ENCODE assay signal across 8 cellular contexts in the genomic region with DNA sequence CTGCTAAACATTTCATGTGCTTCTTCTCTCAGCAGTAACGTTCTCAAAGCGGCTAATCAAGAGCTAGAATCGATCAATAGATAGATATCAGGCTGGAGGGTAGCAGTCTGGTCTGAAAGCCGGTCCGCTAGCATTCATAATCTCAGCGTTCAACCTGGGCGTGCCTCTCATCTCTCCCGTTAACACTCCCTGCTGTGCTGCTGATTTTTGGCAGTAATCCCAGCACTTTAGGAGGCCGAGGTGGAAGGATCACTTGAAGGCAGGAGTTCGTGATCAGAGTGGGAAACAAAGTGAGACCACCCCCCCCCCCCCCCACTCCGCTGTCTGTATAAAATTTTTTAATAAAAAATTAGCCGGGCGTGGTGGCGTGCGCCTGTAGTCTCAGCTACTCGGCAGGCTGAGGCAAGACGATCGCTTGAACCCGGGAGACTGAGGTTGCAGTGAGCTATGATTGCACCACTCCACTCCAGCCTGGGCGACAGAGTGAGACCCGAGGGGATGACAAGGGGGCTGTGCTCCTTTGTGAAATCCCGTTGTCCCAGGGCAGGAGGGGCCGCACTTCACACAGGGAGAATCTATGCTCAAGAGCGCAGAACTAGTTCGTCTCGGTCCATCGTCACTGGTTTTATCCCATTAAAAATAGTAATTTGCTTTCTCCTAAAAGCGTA. TPM values are rescaled to one million over a fixed set of nuclear protein-coding genes. Genes with fewer than 3 reads are reported as not detected.
DNase-seq lines count a peak whose midpoint lies in the region; ATAC-seq and TF ChIP-seq lines count a peak whose summit lies in the region.

No MANE protein-coding gene starts in this region.

- H3K4me3 Mint-ChIP-seq in activated CD8-positive, alpha-beta memory T cell treated with anti-CD3 and anti-CD28 coated beads, Interleukin-2, amount 10 ng/mL, durations not matched to agents 7 days and 5 days = peak overlapping the region; percentile 96
- peak overlapping the region; percentile 92 for H3K4me3 Mint-ChIP-seq in WTC11

- peak overlapping the region; percentile 96 for H3K27ac Mint-ChIP-seq in activated CD8-positive, alpha-beta memory T cell treated with anti-CD3 and anti-CD28 coated beads, Interleukin-2, amount 10 ng/mL, durations not matched to agents 7 days and 5 days
- no peak overlapping the region for H3K27ac Mint-ChIP-seq in WTC11

- H3K9me3 ChIP-seq in HAP-1 (no peaks in the 10 kb centered on the region), fibroblast of lung (ENCODE audit: control insufficient read depth, insufficient read depth, low read depth, low read length) (no peaks in the 10 kb centered on the region)

- POLR2A ChIA-PET in WTC11 (lab: Charles Lee) = interaction anchor here (0.7 kb wide), 1 partner anchor 19 kb away, joined by 5 read pairs; no protein-coding TSS in a partner anchor

- TF ChIP-seq CTCF in WTC11 (IDR thresholded peaks at IDR 0.05) = no peak
- TF ChIP-seq CTCF in fibroblast of lung (conservative IDR thresholded peaks at IDR 0.05 in 1 of 2, IDR thresholded peaks at IDR 0.05 in 1 of 2; ENCODE audit: low read depth in 1 of 2, low read length in 2 of 2) = no peak
- no peak for TF ChIP-seq CTCF in omental fat pad (IDR thresholded peaks at IDR 0.05)

- H3K27me3 Mint-ChIP-seq in activated CD8-positive, alpha-beta memory T cell treated with anti-CD3 and anti-CD28 coated beads, Interleukin-2, amount 10 ng/mL, durations not matched to agents 7 days and 5 days = no peaks in the 10 kb centered on the region
- peaks cover 17% of the 10 kb centered on the region for H3K27me3 Mint-ChIP-seq in WTC11 (ENCODE audit: low read depth)

- in situ Hi-C loops in HAP-1 (cut with MboI; ENCODE audit: low sequenced_read_pairs) = loop anchor here (25.0 kb wide), 2 partner anchors 408 to 608 kb away; no protein-coding TSS in a partner anchor

- peaks cover 34% of the 10 kb centered on the region for H3K4me1 Mint-ChIP-seq in activated CD8-positive, alpha-beta memory T cell treated with anti-CD3 and anti-CD28 coated beads, Interleukin-2, amount 10 ng/mL, durations not matched to agents 7 days and 5 days
- peaks cover 25% of the 10 kb centered on the region for H3K4me1 Mint-ChIP-seq in WTC11

- DNase-seq in activated CD8-positive, alpha-beta memory T cell treated with anti-CD3 and anti-CD28 coated beads, Interleukin-2, amount 10 ng/mL, durations not matched to agents 7 days and 5 days = peak; percentile 47
- DNase-seq in activated CD8-positive, alpha-beta memory T cell treated with anti-CD3 and anti-CD28 coated beads for 24 hours = no peak
- DNase-seq in HAP-1 (ENCODE audit: low spot score in 2 of 2) = peak; percentile 60 to 67
- peak; percentile 71 for DNase-seq in LoVo (ENCODE audit: low spot score)
- peak; percentile 28 for DNase-seq in WTC11 (ENCODE audit: low spot score)
- DNase-seq in fibroblast of lung (ENCODE audit: low read depth in 2 of 2) = peak in 1 of 2 donors; percentile 48
- DNase-seq in omental fat pad (ENCODE audit: low spot score) = no peak
- DNase-seq in cerebellum (ENCODE audit: low spot score) = no peak

- H2AFZ ChIP-seq in fibroblast of lung (ENCODE audit: low read length) = peak overlapping the region; percentile 98

- H3K4me2 ChIP-seq in fibroblast of lung (ENCODE audit: extremely low read depth, insufficient read depth, low read length) = peak overlapping the region; percentile 93

- H3K27me3 ChIP-seq in HAP-1 (ENCODE audit: low read depth) = no peaks in the 10 kb centered on the region
- H3K27me3 ChIP-seq in fibroblast of lung (ENCODE audit: control insufficient read depth, insufficient read depth, low read length) = no peaks in the 10 kb centered on the region

- H3K36me3 Mint-ChIP-seq in activated CD8-positive, alpha-beta memory T cell treated with anti-CD3 and anti-CD28 coated beads, Interleukin-2, amount 10 ng/mL, durations not matched to agents 7 days and 5 days = peaks cover 21% of the 10 kb centered on the region
- H3K36me3 Mint-ChIP-seq in WTC11 = peaks cover 11% of the 10 kb centered on the region; the same call in 1 of the 2 replicates

- no peaks in the 10 kb centered on the region for H3K9me3 Mint-ChIP-seq in activated CD8-positive, alpha-beta memory T cell treated with anti-CD3 and anti-CD28 coated beads, Interleukin-2, amount 10 ng/mL, durations not matched to agents 7 days and 5 days (ENCODE audit: low read depth)
- no peaks in the 10 kb centered on the region for H3K9me3 Mint-ChIP-seq in WTC11

- no peaks in the 10 kb centered on the region for H4K20me1 ChIP-seq in fibroblast of lung (ENCODE audit: control insufficient read depth, extremely low read depth, insufficient read depth, low read length)

- H3K4me1 ChIP-seq in HAP-1 = peaks cover 20% of the 10 kb centered on the region
- H3K4me1 ChIP-seq in fibroblast of lung (ENCODE audit: control insufficient read depth, extremely low read depth, insufficient read depth, low read length) = peaks cover 2% of the 10 kb centered on the region

- H3K36me3 ChIP-seq in HAP-1 (replicated peaks) = peaks cover 10% of the 10 kb centered on the region
- H3K36me3 ChIP-seq in fibroblast of lung (ENCODE audit: control insufficient read depth, insufficient read depth, low read length) = no peaks in the 10 kb centered on the region

- H3K4me3 ChIP-seq in HAP-1 (peak overlapping the region; percentile 76), fibroblast of lung (replicated peaks in 1 of 4; ENCODE audit: control extremely low read depth in 1 of 4, insufficient read depth in 1 of 4, low read depth in 3 of 4, low read length in 4 of 4) (peak overlapping the region; percentile 84 to 94 (median 90))

- ATAC-seq in activated CD8-positive, alpha-beta memory T cell treated with anti-CD3 and anti-CD28 coated beads, Interleukin-2, amount 10 ng/mL, durations not matched to agents 7 days and 5 days = peak; percentile 10
- ATAC-seq in WTC11 = peak; percentile 57
- peak; percentile 59 for ATAC-seq in omental fat pad (ENCODE audit: low FRiP score)

- H3K79me2 ChIP-seq in fibroblast of lung (ENCODE audit: control insufficient read depth, insufficient read depth, low read length) = peaks cover 36% of the 10 kb centered on the region

- CTCF ChIA-PET in activated CD8-positive, alpha-beta memory T cell treated with anti-CD3 and anti-CD28 coated beads, Interleukin-2, amount 10 ng/mL, durations not matched to agents 7 days and 5 days (lab: Charles Lee) = interaction anchor here (0.7 to 4.2 kb wide), 11 partner anchors 8 to 1646 kb away, joined by 3 to 35 read pairs (median 3); a partner anchor contains a TSS
- CTCF ChIA-PET in WTC11 (lab: Charles Lee) = interaction anchor here (0.6 to 2.7 kb wide), 6 partner anchors 13 to 148 kb away, joined by 5 to 17 read pairs (median 7); a partner anchor contains a TSS

- H3K27ac ChIP-seq in fibroblast of lung (ENCODE audit: insufficient read depth, low read length) = peak overlapping the region; percentile 79

- peak overlapping the region; percentile 67 for H3K9ac ChIP-seq in fibroblast of lung (ENCODE audit: insufficient read depth, low read length)

TF ChIP-seq in WTC11, 78 proteins besides CTCF, POLR2A, EP300 and RAD21:
- TF ChIP-seq, protein P1, sequence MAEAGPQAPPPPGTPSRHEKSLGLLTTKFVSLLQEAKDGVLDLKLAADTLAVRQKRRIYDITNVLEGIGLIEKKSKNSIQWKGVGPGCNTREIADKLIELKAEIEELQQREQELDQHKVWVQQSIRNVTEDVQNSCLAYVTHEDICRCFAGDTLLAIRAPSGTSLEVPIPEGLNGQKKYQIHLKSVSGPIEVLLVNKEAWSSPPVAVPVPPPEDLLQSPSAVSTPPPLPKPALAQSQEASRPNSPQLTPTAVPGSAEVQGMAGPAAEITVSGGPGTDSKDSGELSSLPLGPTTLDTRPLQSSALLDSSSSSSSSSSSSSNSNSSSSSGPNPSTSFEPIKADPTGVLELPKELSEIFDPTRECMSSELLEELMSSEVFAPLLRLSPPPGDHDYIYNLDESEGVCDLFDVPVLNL (CRISPR knock-in tag; IDR thresholded peaks at IDR 0.05; ENCODE audit: borderline replicate concordance, low read depth) = no peak
- TF ChIP-seq ZNF121 (CRISPR knock-in tag; IDR thresholded peaks at IDR 0.05) = 0 out of 2 replicates have a peak, but pooled peaks have one; percentile 44

RNA-seq across cellular contexts. Expression of a gene that starts 0.6 kb away (rescaled TPM):
- total RNA-seq in activated CD8-positive, alpha-beta memory T cell treated with anti-CD3 and anti-CD28 coated beads, Interleukin-2, amount 10 ng/mL, durations not matched to agents 7 days and 5 days = 10 to 100 TPM; 75.6 to 79.3 TPM
- total RNA-seq in WTC11 (2021) (15.7 to 17.3 TPM (median 15.8 TPM) in 3 replicates), fibroblast of lung (2.1 and 19.0 TPM in 2 replicates), omental fat pad (1 to 10 TPM in 1 of 4 donors, under 1 TPM in 2, not detected in 1; 0.19 to 3.2 (median 0.32) TPM), cerebellum (6.4 TPM)
- polyA plus RNA-seq in fibroblast of lung = 16.1 and 51.6 TPM in 2 replicates
- polyA plus RNA-seq in fibroblast of lung (2012) = 10.1 and 35.8 TPM in 2 replicates
- 2.0 and 2.1 TPM in 2 replicates for polyA minus RNA-seq in fibroblast of lung (ENCODE audit: low replicate concordance)

RNA-seq across cellular contexts. Expression of a gene that starts 13.7 kb away (rescaled TPM):
- total RNA-seq in activated CD8-positive, alpha-beta memory T cell treated with anti-CD3 and anti-CD28 coated beads, Interleukin-2, amount 10 ng/mL, durations not matched to agents 7 days and 5 days = 1 to 10 TPM; 5.5 to 6.6 TPM
- total RNA-seq in WTC11 (2021) (1.4 to 2.2 TPM (median 1.8 TPM) in 3 replicates), fibroblast of lung (161 and 298 TPM in 2 replicates), omental fat pad (100 to 1,000 TPM in 1 of 4 donors, 10 to 100 TPM in 3; 44.6 to 113 (median 74.5) TPM), cerebellum (8.1 TPM)
- polyA plus RNA-seq in fibroblast of lung = 215 and 314 TPM in 2 replicates
- 184 and 340 TPM in 2 replicates for polyA plus RNA-seq in fibroblast of lung (2012)
- polyA minus RNA-seq in fibroblast of lung (ENCODE audit: low replicate concordance) = 121 and 188 TPM in 2 replicates

Comparison
In these comparisons a context has a peak if more than half of its experiments do, and no peak if none do; other contexts are left out.
1. DNase-seq: peak in activated CD8-positive, alpha-beta memory T cell treated with anti-CD3 and anti-CD28 coated beads, Interleukin-2, amount 10 ng/mL, durations not matched to agents 7 days and 5 days (single experiment), HAP-1 (2 of 2), LoVo (single experiment) and WTC11 (single experiment); none in activated CD8-positive, alpha-beta memory T cell treated with anti-CD3 and anti-CD28 coated beads for 24 hours (single experiment), omental fat pad (single experiment) and cerebellum (single experiment).
2. Peak in every context shown above with its lines, with median percentiles within 50 percentile points of each other: ATAC-seq.